13 cellular contexts compared by ENCODE assay signal in the genomic region with DNA sequence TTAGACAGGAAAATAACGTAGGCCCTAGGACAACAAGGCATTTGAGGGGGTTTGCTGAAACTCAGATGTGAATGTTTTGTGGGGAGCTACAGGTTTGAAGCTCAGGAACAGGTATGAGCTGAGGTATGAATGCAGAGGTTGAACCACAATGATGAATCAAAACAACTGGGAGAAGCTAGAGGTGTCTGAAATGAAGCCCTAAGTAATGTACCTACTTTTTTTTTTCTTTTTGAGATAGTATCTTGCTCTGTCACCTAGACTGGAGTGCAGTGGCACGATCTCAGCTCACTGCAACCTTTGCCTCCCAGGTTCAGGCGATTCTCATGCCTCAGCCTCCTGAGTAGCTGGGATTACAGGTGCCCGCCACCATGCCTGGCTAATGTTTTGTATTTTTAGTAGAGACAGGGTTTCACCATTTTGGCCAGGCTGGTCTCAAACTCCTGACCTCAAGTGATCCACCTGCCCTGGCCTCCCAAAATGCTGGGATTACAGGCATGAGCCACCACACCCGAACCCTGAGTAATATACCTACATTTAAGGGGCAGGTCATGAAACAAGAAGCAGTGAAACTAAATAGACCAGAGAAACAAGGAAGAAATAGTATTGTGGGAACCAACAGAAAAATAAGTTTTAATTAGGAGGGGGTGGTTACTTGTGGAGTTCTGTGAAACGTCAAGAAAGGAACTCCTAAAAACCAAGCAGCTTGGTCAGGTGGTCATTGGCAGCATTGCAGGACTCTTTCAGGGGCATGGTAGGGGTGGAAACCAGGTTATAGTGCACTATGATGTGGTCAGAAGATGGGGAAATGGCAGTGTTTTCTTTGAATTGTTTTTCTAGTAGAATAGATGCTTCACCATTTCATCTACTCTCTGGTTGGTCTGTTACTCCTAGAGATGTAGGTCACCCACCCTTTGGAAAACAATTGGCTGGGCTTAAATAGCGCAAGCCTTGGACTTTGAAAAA.
"Had no signal": no experiment of that assay in that cellular context is flagged by ENCODE, and none has a peak within 500 bp of the region (broad histone marks: within the 10 kb centered on the region; RNA-seq: fewer than 3 reads in every experiment).

No MANE protein-coding gene starts in this region.

- ATAC-seq: activated CD4-positive, alpha-beta T cell treated with anti-CD3 and anti-CD28 coated beads for 36 hours; foreskin keratinocyte; left colon; natural killer cell treated with Interleukin-12 subunit alpha and Interleukin-12 subunit beta and Interleukin-15 and Interleukin-18, amount 100 ng/mL, for 72 hours had no signal

- H3K36me3 Mint-ChIP-seq: natural killer cell treated with Interleukin-12 subunit alpha and Interleukin-12 subunit beta and Interleukin-15 and Interleukin-18, amount 100 ng/mL, for 72 hours had no signal

- H3K36me3 ChIP-seq: ascending aorta, ovary, tibial artery, vagina, WERI-Rb-1 had no signal

- H3K27me3 ChIP-seq: ascending aorta, foreskin keratinocyte, ovary, tibial artery, vagina had no signal

- H3K4me3 Mint-ChIP-seq: activated CD4-positive, alpha-beta T cell treated with anti-CD3 and anti-CD28 coated beads for 36 hours; natural killer cell treated with Interleukin-12 subunit alpha and Interleukin-12 subunit beta and Interleukin-15 and Interleukin-18, amount 100 ng/mL, for 72 hours had no signal

- H3K9me3 Mint-ChIP-seq: natural killer cell treated with Interleukin-12 subunit alpha and Interleukin-12 subunit beta and Interleukin-15 and Interleukin-18, amount 100 ng/mL, for 72 hours had no signal

- DNase-seq: activated CD4-positive, alpha-beta T cell treated with anti-CD3 and anti-CD28 coated beads for 36 hours; activated effector memory CD4-positive, alpha-beta T cell treated with anti-CD3 and anti-CD28 coated beads, Interleukin-2, amount 50 U/mL, for 16 hours; foreskin keratinocyte; left colon; ovary; stimulated activated CD4-positive, alpha-beta T cell treated with anti-CD3 and anti-CD28 coated beads, Interleukin-15, amount 100 ng/mL, for 24 hours; stimulated activated CD4-positive, alpha-beta T cell treated with anti-CD3 and anti-CD28 coated beads, Interleukin-4, amount 100 ng/mL, for 4 hours; T1000; tibial artery; WERI-Rb-1 had no signal

- H3K27me3 Mint-ChIP-seq: activated CD4-positive, alpha-beta T cell treated with anti-CD3 and anti-CD28 coated beads for 36 hours; natural killer cell treated with Interleukin-12 subunit alpha and Interleukin-12 subunit beta and Interleukin-15 and Interleukin-18, amount 100 ng/mL, for 72 hours had no signal

- H3K27ac Mint-ChIP-seq: activated CD4-positive, alpha-beta T cell treated with anti-CD3 and anti-CD28 coated beads for 36 hours; natural killer cell treated with Interleukin-12 subunit alpha and Interleukin-12 subunit beta and Interleukin-15 and Interleukin-18, amount 100 ng/mL, for 72 hours had no signal

- H3K4me3 ChIP-seq: ascending aorta, ovary, tibial artery, vagina had no signal

- H3K27ac ChIP-seq: ascending aorta, foreskin keratinocyte, ovary, tibial artery, vagina, WERI-Rb-1 had no signal

- H3K9me3 ChIP-seq: ascending aorta, ovary, tibial artery, vagina had no signal

- H3K4me1 ChIP-seq: foreskin keratinocyte, vagina had no signal
